10 cellular contexts compared by ENCODE assay signal in the genomic region with DNA sequence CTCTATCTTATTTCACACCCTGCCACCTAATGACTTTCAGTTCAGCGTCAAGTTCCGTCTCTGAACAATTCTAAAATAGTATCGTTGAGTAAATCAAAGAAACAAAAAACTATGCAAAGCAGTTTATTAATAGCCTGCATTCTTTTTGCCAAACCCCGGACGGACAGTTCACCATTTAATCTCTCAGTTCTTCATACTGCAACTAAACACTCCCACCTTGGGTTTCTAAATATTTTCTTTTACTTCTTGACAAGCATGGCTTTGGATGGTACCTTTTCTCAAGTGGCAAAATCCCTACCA. TPM values are rescaled to one million over a fixed set of nuclear protein-coding genes. Genes with fewer than 3 reads are reported as not detected.
DNase-seq lines count a peak whose midpoint lies in the region; ATAC-seq, FAIRE-seq and TF ChIP-seq lines count a peak whose summit lies in the region.
"Had no signal": no experiment of that assay in that cellular context is flagged by ENCODE, and none has a peak within 500 bp of the region (broad histone marks: within the 10 kb centered on the region; RNA-seq: fewer than 3 reads in every experiment).

No MANE protein-coding gene starts in this region.

- H3K4me3 ChIP-seq in heart left ventricle (peak overlapping the region in 8 of 12 donors; percentile 14 to 62 (median 55)), GM12878 (peak overlapping the region; percentile 25; the same call in 1 of the 2 replicates), vagina (peak overlapping the region; percentile 36 to 48), right lobe of liver (no peak overlapping the region)

- no peaks in the 10 kb centered on the region for H4K20me1 ChIP-seq in GM12878 (ENCODE audit: control insufficient read depth, insufficient read depth)

- no peak for FAIRE-seq in GM12878 (lab: Jason Lieb, UNC)

- H3K79me2 ChIP-seq in GM12878 (ENCODE audit: control insufficient read depth, insufficient read depth, low read length), result no peaks in the 10 kb centered on the region

- POLR2A ChIA-PET in GM12878 (lab: Charles Lee), result no interaction called here

- RAD21 ChIA-PET in GM12878 (lab: Charles Lee; ENCODE audit: unreplicated experiment), result no interaction called here

- TF ChIP-seq CTCF in heart left ventricle (IDR thresholded peaks at IDR 0.05), result no peak
- TF ChIP-seq CTCF in GM12878 (IDR thresholded peaks at IDR 0.05 in 2 of 3, conservative IDR thresholded peaks at IDR 0.05 in 1 of 3; ENCODE audit: control insufficient read depth in 2 of 3, extremely low read depth in 1 of 3, insufficient read depth in 1 of 3, low read depth in 3 of 3, low read length in 3 of 3), result no peak
- TF ChIP-seq CTCF in vagina (IDR thresholded peaks at IDR 0.05), result no peak
- TF ChIP-seq CTCF in right lobe of liver (IDR thresholded peaks at IDR 0.05), result no peak

- no peak overlapping the region for H2AFZ ChIP-seq in GM12878 (ENCODE audit: control insufficient read depth, low read depth, low read length)

- CTCF ChIA-PET in GM12878 (lab: Yijun Ruan, JAX), result no interaction called here

- H3K36me3 ChIP-seq in heart left ventricle, result no peaks in the 10 kb centered on the region
- H3K36me3 ChIP-seq in GM12878 (ENCODE audit: control insufficient read depth in 2 of 2, insufficient read depth in 2 of 2, low read length in 1 of 2), result no peaks in the 10 kb centered on the region
- H3K36me3 ChIP-seq in vagina, result no peaks in the 10 kb centered on the region
- no peaks in the 10 kb centered on the region for H3K36me3 ChIP-seq in right lobe of liver

- BruUV-seq in GM12878 (replicated peaks; lab: Mats Ljungman, UMichigan), result no TSS peak

- H3K4me1 ChIP-seq in heart left ventricle (peaks cover 0 to 21% (median 10%) of the 10 kb centered on the region in 12 donors), GM12878 (ENCODE audit: control insufficient read depth, insufficient read depth, low read length) (peaks cover 18% of the 10 kb centered on the region; the same call in 1 of the 2 replicates), vagina (peaks cover 22% of the 10 kb centered on the region), right lobe of liver (no peaks in the 10 kb centered on the region)

- ATAC-seq in heart left ventricle (no peak), Right ventricle myocardium inferior (no peak), HG02884 (IDR thresholded peaks at IDR 0.05; ENCODE audit: unreplicated experiment) (peak; percentile 72), GM12878 (peak; percentile 48), esophagus mucosa (no peak), right lobe of liver (no peak)

- intact Hi-C loops in heart left ventricle (cut with DNase I) (loop anchor here in 1 of 10 donors (10.0 kb wide), 1 partner anchor 61 kb away; no protein-coding TSS in a partner anchor), Right ventricle myocardium inferior (cut with DNase I) (no loop called here), GM12878 (cut with micrococcal nuclease; ENCODE audit: unreplicated experiment) (no loop called here), vagina (cut with DNase I) (loop anchor here (5.0 kb wide), 1 partner anchor 92 kb away; a partner anchor contains a TSS), right lobe of liver (cut with DNase I) (no loop called here)

- peak overlapping the region; percentile 36 for H3K4me2 ChIP-seq in GM12878 (ENCODE audit: control insufficient read depth, insufficient read depth)

- WGBS in heart left ventricle, 4 donors, result 4 to 18% (median 9%) methylated on average over 5 of the region's 5 CpGs
- WGBS in GM12878 (ENCODE audit: insufficient coverage, insufficient replicate concordance, low lambda C conversion rate, missing lambda C conversion rate), result under 1% methylated on average over 5 of the region's 5 CpGs
- 34% methylated on average over 5 of the region's 5 CpGs for WGBS in right lobe of liver (ENCODE audit: insufficient coverage, low coverage, low lambda C conversion rate, missing lambda C conversion rate)

- H3K9ac ChIP-seq in GM12878 (ENCODE audit: control insufficient read depth, insufficient read depth, low read length), result no peak overlapping the region

- TF ChIP-seq POLR2A in heart left ventricle (IDR thresholded peaks at IDR 0.05) (no peak), GM12878 (IDR thresholded peaks at IDR 0.05; ENCODE audit: low read depth, low read length) (no peak), vagina (IDR thresholded peaks at IDR 0.05) (no peak), right lobe of liver (IDR thresholded peaks at IDR 0.05) (no peak)

- SMC1A ChIA-PET in GM12878 (lab: Charles Lee; ENCODE audit: uncharacterized antibody, unreplicated experiment), result interaction anchor here (0.8 kb wide), 2 partner anchors 12 to 33 kb away, joined by 3 read pairs; a partner anchor contains a TSS

- DNase-seq in heart left ventricle (no peak), Right ventricle myocardium inferior (ENCODE audit: missing footprints) (no peak), GM12878 (ENCODE audit: low read depth, low spot score) (no peak), vagina (ENCODE audit: extremely low spot score in 2 of 2) (no peak), NOMO-1 treated with dmso at 0.1 percent for 144 hours (lab: John Stamatoyannopoulos, UW; ENCODE audit: unreplicated experiment) (no peak), right lobe of liver (no peak)
- DNase-seq: 8988T had no signal

- in situ Hi-C loops in GM12878 (cut with MboI), result no loop called here

- H3K9me3 ChIP-seq in heart left ventricle (no peaks in the 10 kb centered on the region), GM12878 (replicated peaks; ENCODE audit: control insufficient read depth, insufficient read depth, low read length) (no peaks in the 10 kb centered on the region), vagina (no peaks in the 10 kb centered on the region), right lobe of liver (no peaks in the 10 kb centered on the region)

- no peak for TF ChIP-seq EP300 in GM12878 (IDR thresholded peaks at IDR 0.05; ENCODE audit: borderline replicate concordance in 1 of 2, control insufficient read depth in 1 of 2, low read depth in 2 of 2, low read length in 2 of 2)

- H3K27ac ChIP-seq in heart left ventricle, result peak overlapping the region in 4 of 12 donors; percentile 9 to 91 (median 22)
- H3K27ac ChIP-seq in GM12878 (ENCODE audit: control insufficient read depth, insufficient read depth), result no peak overlapping the region
- H3K27ac ChIP-seq in vagina, result peak overlapping the region; percentile 53
- no peak overlapping the region for H3K27ac ChIP-seq in right lobe of liver

- TF ChIP-seq RAD21 in GM12878 (IDR thresholded peaks at IDR 0.05; ENCODE audit: insufficient read depth, low read depth, low read length), result no peak

- H3K27me3 ChIP-seq in heart left ventricle, result peaks cover 0 to 41% (median 15%) of the 10 kb centered on the region in 9 donors
- H3K27me3 ChIP-seq in GM12878 (replicated peaks in 1 of 2; ENCODE audit: control insufficient read depth in 2 of 2, insufficient read depth in 2 of 2, low read length in 1 of 2), result peaks cover 9 to 10% of the 10 kb centered on the region in 2 experiments
- no peaks in the 10 kb centered on the region for H3K27me3 ChIP-seq in vagina
- H3K27me3 ChIP-seq in right lobe of liver, result no peaks in the 10 kb centered on the region

TF ChIP-seq in GM12878, 131 proteins besides CTCF, POLR2A, EP300 and RAD21 (continues in another document):
- peak; percentile 68; the same call in 1 of the 2 replicates for TF ChIP-seq MEF2A (IDR thresholded peaks at IDR 0.05; ENCODE audit: insufficient read depth, low read depth, low read length)

RNA-seq across cellular contexts. Expression of a gene that starts 1.2 kb away (rescaled TPM):
- total RNA-seq in heart left ventricle (10 to 100 TPM in 8 of 9 donors, 1 to 10 TPM in 1; 9.8 to 71.9 (median 26.5) TPM), Right ventricle myocardium inferior (17.9 TPM), GM12878 (2014; rRNA removed) (under 0.01 and 0.06 TPM in 2 replicates), GM12878 (2014; rRNA removed; fragmentation: Illumina TruSeq; extraction: Trizol) (0.05 and 0.13 TPM in 2 replicates), GM12878 (2021) (0.41 and 0.58 TPM in 2 replicates), vagina (822 TPM), esophagus mucosa (21.6 TPM), right lobe of liver (1 to 10 TPM; 1.5 to 3.9 (median 2.7) TPM)
- polyA plus RNA-seq in heart left ventricle (10 to 100 TPM; 10.1 to 51.7 TPM), GM12878 (2011; rRNA removed) (not detected in 2 replicates), GM12878 (2014; fragmentation: Illumina TruSeq; extraction: Trizol) (0.01 TPM in 1 of 2 replicates, not detected in the other), GM12878 (2014; fragmentation: Nextera tagmentation; extraction: Ambion mirVana) (under 1 TPM; 0.05 to 0.40 TPM), GM12878 (2014; rRNA removed) (0.01 TPM in 1 of 2 replicates, not detected in the other), GM12878 (2016; fragmentation: Nextera tagmentation; extraction: Ambion mirVana) (1 to 10 TPM in 1 of 2 experiments, under 1 TPM in 1; 0.88 to 1.9 TPM)
- total RNA-seq in GM12878 (2013; cell fraction: nucleolus; rRNA removed), result not detected in 2 replicates
- 0.18 TPM for polyA plus RNA-seq in GM12878 (2011; ENCODE audit: low read depth)
- not detected in 2 replicates for polyA plus RNA-seq in GM12878 (2011; cell fraction: cytosol; rRNA removed)
- polyA plus RNA-seq in GM12878 (2011; cell fraction: nucleus; rRNA removed), result not detected in 2 replicates
- 0.31 and 0.85 TPM in 2 replicates for polyA plus RNA-seq in GM12878 (2012)
- polyA minus RNA-seq in GM12878 (2011; rRNA and poly(A)+ RNA removed), result not detected in 2 replicates
- not detected in 2 replicates for polyA minus RNA-seq in GM12878 (2011; cell fraction: cytosol; rRNA and poly(A)+ RNA removed)
- not detected in 2 replicates for polyA minus RNA-seq in GM12878 (2011; cell fraction: nucleus; rRNA and poly(A)+ RNA removed)
- total RNA-seq: glomerular endothelial cell had no signal

RNA-seq across cellular contexts. Expression of a gene that starts 32.7 kb away (rescaled TPM):
- total RNA-seq in heart left ventricle, result 10 to 100 TPM; 23.0 to 40.3 (median 28.7) TPM
- polyA plus RNA-seq in heart left ventricle, result 10 to 100 TPM; 14.1 to 25.0 TPM
- total RNA-seq in Right ventricle myocardium inferior, result 32.0 TPM
- total RNA-seq in GM12878 (2013; cell fraction: nucleolus; rRNA removed), result 8.6 and 13.2 TPM in 2 replicates
- total RNA-seq in GM12878 (2014; rRNA removed), result 38.0 and 43.8 TPM in 2 replicates
- total RNA-seq in GM12878 (2014; rRNA removed; fragmentation: Illumina TruSeq; extraction: Trizol), result 52.1 and 53.0 TPM in 2 replicates
- total RNA-seq in GM12878 (2021), result 30.5 and 33.4 TPM in 2 replicates
- 18.6 TPM for polyA plus RNA-seq in GM12878 (2011; ENCODE audit: low read depth)
- polyA plus RNA-seq in GM12878 (2011; rRNA removed), result 57.8 and 87.4 TPM in 2 replicates
- polyA plus RNA-seq in GM12878 (2011; cell fraction: cytosol; rRNA removed), result 15.4 and 20.0 TPM in 2 replicates
- 5.6 and 7.0 TPM in 2 replicates for polyA plus RNA-seq in GM12878 (2011; cell fraction: nucleus; rRNA removed)
- 25.1 and 34.2 TPM in 2 replicates for polyA plus RNA-seq in GM12878 (2012)
- 52.2 and 70.3 TPM in 2 replicates for polyA plus RNA-seq in GM12878 (2014; fragmentation: Illumina TruSeq; extraction: Trizol)
- 10 to 100 TPM; 52.2 to 55.2 TPM for polyA plus RNA-seq in GM12878 (2014; fragmentation: Nextera tagmentation; extraction: Ambion mirVana)
- 23.6 and 33.7 TPM in 2 replicates for polyA plus RNA-seq in GM12878 (2014; rRNA removed)
- 10 to 100 TPM; 53.4 to 53.9 TPM for polyA plus RNA-seq in GM12878 (2016; fragmentation: Nextera tagmentation; extraction: Ambion mirVana)
- 19.6 and 49.7 TPM in 2 replicates for polyA minus RNA-seq in GM12878 (2011; rRNA and poly(A)+ RNA removed)
- polyA minus RNA-seq in GM12878 (2011; cell fraction: cytosol; rRNA and poly(A)+ RNA removed), result 9.8 and 10.8 TPM in 2 replicates
- 1.2 and 3.8 TPM in 2 replicates for polyA minus RNA-seq in GM12878 (2011; cell fraction: nucleus; rRNA and poly(A)+ RNA removed)
- 28.2 TPM for total RNA-seq in vagina
- 36.5 TPM for total RNA-seq in esophagus mucosa
- total RNA-seq in right lobe of liver, result 10 to 100 TPM; 13.3 to 28.3 (median 18.3) TPM

Comparison
In these comparisons a context has a peak if more than half of its experiments do, and no peak if none do; other contexts are left out.
1. ATAC-seq: peak in HG02884 (single experiment) and GM12878 (single experiment); none in heart left ventricle (0 of 4), Right ventricle myocardium inferior (single experiment), esophagus mucosa (single experiment) and right lobe of liver (0 of 4).
2. H3K4me3 ChIP-seq: peak in heart left ventricle (8 of 12), GM12878 (single experiment) and vagina (2 of 2); none in right lobe of liver (0 of 3).
3. RNA of a gene that starts 1.2 kb away (total RNA-seq): 822 TPM in vagina (single experiment); 9.8 to 71.9 TPM in heart left ventricle, 21.6 TPM in esophagus mucosa (single experiment), 17.9 TPM in Right ventricle myocardium inferior (single experiment), 1.5 to 3.9 TPM in right lobe of liver and under 0.01 to 0.58 TPM in GM12878; every median in the first group is over 10 times any median in the second.